ENCODE assay signal across 1 cellular context in genomic region chr17:58377661-58378060, GRCh38.
TF ChIP-seq lines count a peak whose summit lies in the region.

No MANE protein-coding gene starts in this region.

TF ChIP-seq in GM12878, 131 proteins besides CTCF, POLR2A, EP300 and RAD21:
- TF ChIP-seq SPI1 (IDR thresholded peaks at IDR 0.05; ENCODE audit: borderline replicate concordance, insufficient read depth, low read depth, low read length): peak; percentile 68; the same call in 1 of the 2 replicates
- no peak for TF ChIP-seq ZNF622 (IDR thresholded peaks at IDR 0.05)
- no peak for TF ChIP-seq ZNF274 (IDR thresholded peaks at IDR 0.05; ENCODE audit: insufficient read depth, insufficient read length)
- TF ChIP-seq HDAC6 (IDR thresholded peaks at IDR 0.05; ENCODE audit: unreplicated experiment): no peak
- TF ChIP-seq NR2C2 (IDR thresholded peaks at IDR 0.05; ENCODE audit: borderline replicate concordance, control insufficient read depth, insufficient read length, low read depth): no peak
TF ChIP-seq in GM12878: peak in this region for 1.
